Comparison of ENCODE assay signal across 8 cellular contexts in the genomic region with DNA sequence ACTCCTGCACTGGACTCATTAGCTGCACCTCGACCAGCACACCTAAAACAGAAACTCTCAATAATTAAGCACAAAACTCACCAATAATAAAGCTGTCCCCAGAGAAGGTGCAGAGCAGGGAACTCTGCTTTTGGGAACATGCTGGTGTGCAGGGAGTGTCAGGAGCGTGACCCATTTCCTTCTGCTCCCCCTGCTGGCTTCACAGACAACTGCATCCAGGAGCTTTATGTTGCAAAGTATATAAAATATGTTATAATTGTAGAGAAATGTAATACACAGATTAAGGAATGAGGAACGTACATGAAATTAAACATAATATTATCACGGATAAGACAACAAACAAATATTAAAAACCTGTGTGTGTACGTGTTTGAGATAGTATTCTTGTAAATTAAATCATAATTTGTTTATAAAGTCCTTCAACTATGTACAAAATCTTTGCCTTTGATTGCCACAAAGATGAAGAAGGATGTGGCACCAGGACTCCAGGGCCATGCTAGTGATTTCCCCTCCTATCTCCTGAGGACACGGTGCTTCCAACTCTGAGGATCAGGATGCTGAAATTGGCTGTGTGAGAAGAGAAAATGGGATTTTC.
DNase-seq lines count a peak whose midpoint lies in the region; ATAC-seq and TF ChIP-seq lines count a peak whose summit lies in the region.

No MANE protein-coding gene starts in this region.

- H3K36me3 ChIP-seq in HCT116 (ENCODE audit: control insufficient read depth in 1 of 2, insufficient read depth in 2 of 2, low read length in 2 of 2), result no peaks in the 10 kb centered on the region

- H2AFZ ChIP-seq in HCT116 (ENCODE audit: low read depth, low read length, poor library complexity, severe bottlenecking), result no peak overlapping the region

- H3K9ac ChIP-seq in HCT116 (ENCODE audit: low read length), result no peak overlapping the region

- no peaks in the 10 kb centered on the region for H4K20me1 ChIP-seq in HCT116 (ENCODE audit: insufficient read depth)

- H3K27ac ChIP-seq in HCT116 (ENCODE audit: low read depth, low read length) (no peak overlapping the region), foreskin keratinocyte (no peak overlapping the region)

- H3K27me3 ChIP-seq in HCT116 (ENCODE audit: insufficient read depth, low read length) (peaks cover 34% of the 10 kb centered on the region), foreskin keratinocyte (peaks cover 2% of the 10 kb centered on the region)

- no peaks in the 10 kb centered on the region for H3K9me3 ChIP-seq in HCT116 (ENCODE audit: control insufficient read depth in 1 of 2, insufficient read depth in 1 of 2, low read depth in 1 of 2, low read length in 2 of 2)

- H3K4me1 ChIP-seq in HCT116 (ENCODE audit: control insufficient read depth in 1 of 2, insufficient read depth in 2 of 2, low read length in 2 of 2) (no peaks in the 10 kb centered on the region), foreskin keratinocyte (no peaks in the 10 kb centered on the region)

- peak; percentile 54 for TF ChIP-seq RAD21 in HCT116 (IDR thresholded peaks at IDR 0.05; ENCODE audit: low read depth)

- H3K79me2 ChIP-seq in HCT116 (ENCODE audit: insufficient read depth, low read length), result no peaks in the 10 kb centered on the region

- RAD21 ChIA-PET in HCT116 (lab: Charles Lee; ENCODE audit: low non-redundant PET in 1 of 2, low total read pairs in 2 of 2, uncharacterized antibody in 2 of 2, unreplicated experiment in 2 of 2), result no interaction called here

- H3K4me2 ChIP-seq in HCT116 (ENCODE audit: low read length), result no peak overlapping the region

- ATAC-seq in HCT116 (peak; percentile 91), foreskin keratinocyte (peak; percentile 76), GM19455 (IDR thresholded peaks at IDR 0.05; ENCODE audit: unreplicated experiment) (no peak)

- H3K9me2 ChIP-seq in HCT116 (ENCODE audit: insufficient read depth), result no peaks in the 10 kb centered on the region

- TF ChIP-seq POLR2A in HCT116 (IDR thresholded peaks at IDR 0.05; ENCODE audit: borderline replicate concordance, extremely low read depth, insufficient read depth, insufficient read length), result no peak

- TF ChIP-seq CTCF in HCT116 (IDR thresholded peaks at IDR 0.05 in 2 of 3, conservative IDR thresholded peaks at IDR 0.05 in 1 of 3; ENCODE audit: borderline replicate concordance in 1 of 3, insufficient read depth in 1 of 3, low read depth in 2 of 3, low read length in 2 of 3), result peak; percentile 77 to 83 (median 79)
- TF ChIP-seq CTCF in foreskin keratinocyte (conservative IDR thresholded peaks at IDR 0.05), result peak; percentile 74

- DNase-seq in NCI-H345 (lab: John Stamatoyannopoulos, UW), result peak; percentile 46
- DNase-seq in NCI-H345 treated with DMSO at 0.1 percent for 48 hours (lab: John Stamatoyannopoulos, UW; ENCODE audit: unreplicated experiment), result no peak
- DNase-seq in HCT116 (ENCODE audit: low read depth, low spot score), result peak; percentile 13
- peak; percentile 11 for DNase-seq in NCI-H1694 treated with DMSO at 0.1 percent for 48 hours (lab: John Stamatoyannopoulos, UW)
- peak; percentile 10 for DNase-seq in activated T-cell treated with anti-CD3 and anti-CD28 coated beads for 24 hours (ENCODE audit: low read depth)
- peak in 1 of 2 donors; percentile 14 for DNase-seq in foreskin keratinocyte
- DNase-seq in renal cortical epithelial cell (ENCODE audit: low read depth), result peak; percentile 15

- CTCF ChIA-PET in HCT116 (lab: Charles Lee), result interaction anchor here (0.7 to 2.0 kb wide), 16 partner anchors 8 to 107 kb away, joined by 3 to 10 read pairs (median 3); no protein-coding TSS in a partner anchor

- no peak overlapping the region for H3K4me3 ChIP-seq in HCT116 (replicated peaks in 1 of 2; ENCODE audit: low read depth in 1 of 2, low read length in 2 of 2)

- intact Hi-C loops in HCT116 (cut with micrococcal nuclease), result loop anchor here (10.0 kb wide), 1 partner anchor 82 kb away; a partner anchor contains a TSS

- POLR2A ChIA-PET in HCT116 (lab: Charles Lee), result no interaction called here

- no TSS peak for BruUV-seq in HCT116 (replicated peaks; lab: Mats Ljungman, UMichigan)

TF ChIP-seq in HCT116, 20 proteins besides CTCF, POLR2A, EP300 and RAD21:
- no peak for TF ChIP-seq ZNF274 (IDR thresholded peaks at IDR 0.05; ENCODE audit: low read depth, low read length)
- TF ChIP-seq CBX3 (IDR thresholded peaks at IDR 0.05; ENCODE audit: low read depth), result no peak
- no peak for TF ChIP-seq CEBPB (IDR thresholded peaks at IDR 0.05; ENCODE audit: low read depth)
- TF ChIP-seq ELF1 (IDR thresholded peaks at IDR 0.05; ENCODE audit: borderline replicate concordance, low read depth), result no peak
- TF ChIP-seq POLR2AphosphoS5 (IDR thresholded peaks at IDR 0.05; ENCODE audit: low read depth, low read length), result no peak
- TF ChIP-seq, protein P1, sequence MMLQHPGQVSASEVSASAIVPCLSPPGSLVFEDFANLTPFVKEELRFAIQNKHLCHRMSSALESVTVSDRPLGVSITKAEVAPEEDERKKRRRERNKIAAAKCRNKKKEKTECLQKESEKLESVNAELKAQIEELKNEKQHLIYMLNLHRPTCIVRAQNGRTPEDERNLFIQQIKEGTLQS (IDR thresholded peaks at IDR 0.05), result no peak
- no peak for TF ChIP-seq SIN3A (IDR thresholded peaks at IDR 0.05; ENCODE audit: low read depth)
- no peak for TF ChIP-seq YY1 (IDR thresholded peaks at IDR 0.05; ENCODE audit: extremely low read depth, insufficient replicate concordance, low read depth, low read length)
- TF ChIP-seq, protein P2, sequence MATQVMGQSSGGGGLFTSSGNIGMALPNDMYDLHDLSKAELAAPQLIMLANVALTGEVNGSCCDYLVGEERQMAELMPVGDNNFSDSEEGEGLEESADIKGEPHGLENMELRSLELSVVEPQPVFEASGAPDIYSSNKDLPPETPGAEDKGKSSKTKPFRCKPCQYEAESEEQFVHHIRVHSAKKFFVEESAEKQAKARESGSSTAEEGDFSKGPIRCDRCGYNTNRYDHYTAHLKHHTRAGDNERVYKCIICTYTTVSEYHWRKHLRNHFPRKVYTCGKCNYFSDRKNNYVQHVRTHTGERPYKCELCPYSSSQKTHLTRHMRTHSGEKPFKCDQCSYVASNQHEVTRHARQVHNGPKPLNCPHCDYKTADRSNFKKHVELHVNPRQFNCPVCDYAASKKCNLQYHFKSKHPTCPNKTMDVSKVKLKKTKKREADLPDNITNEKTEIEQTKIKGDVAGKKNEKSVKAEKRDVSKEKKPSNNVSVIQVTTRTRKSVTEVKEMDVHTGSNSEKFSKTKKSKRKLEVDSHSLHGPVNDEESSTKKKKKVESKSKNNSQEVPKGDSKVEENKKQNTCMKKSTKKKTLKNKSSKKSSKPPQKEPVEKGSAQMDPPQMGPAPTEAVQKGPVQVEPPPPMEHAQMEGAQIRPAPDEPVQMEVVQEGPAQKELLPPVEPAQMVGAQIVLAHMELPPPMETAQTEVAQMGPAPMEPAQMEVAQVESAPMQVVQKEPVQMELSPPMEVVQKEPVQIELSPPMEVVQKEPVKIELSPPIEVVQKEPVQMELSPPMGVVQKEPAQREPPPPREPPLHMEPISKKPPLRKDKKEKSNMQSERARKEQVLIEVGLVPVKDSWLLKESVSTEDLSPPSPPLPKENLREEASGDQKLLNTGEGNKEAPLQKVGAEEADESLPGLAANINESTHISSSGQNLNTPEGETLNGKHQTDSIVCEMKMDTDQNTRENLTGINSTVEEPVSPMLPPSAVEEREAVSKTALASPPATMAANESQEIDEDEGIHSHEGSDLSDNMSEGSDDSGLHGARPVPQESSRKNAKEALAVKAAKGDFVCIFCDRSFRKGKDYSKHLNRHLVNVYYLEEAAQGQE (IDR thresholded peaks at IDR 0.05; ENCODE audit: low read depth), result no peak
- TF ChIP-seq EGR1 (IDR thresholded peaks at IDR 0.05; ENCODE audit: low read depth), result no peak
- no peak for TF ChIP-seq EZH2 (IDR thresholded peaks at IDR 0.05)
- TF ChIP-seq EZH2phosphoT487 (IDR thresholded peaks at IDR 0.05; ENCODE audit: borderline replicate concordance), result no peak
- TF ChIP-seq, protein P3, sequence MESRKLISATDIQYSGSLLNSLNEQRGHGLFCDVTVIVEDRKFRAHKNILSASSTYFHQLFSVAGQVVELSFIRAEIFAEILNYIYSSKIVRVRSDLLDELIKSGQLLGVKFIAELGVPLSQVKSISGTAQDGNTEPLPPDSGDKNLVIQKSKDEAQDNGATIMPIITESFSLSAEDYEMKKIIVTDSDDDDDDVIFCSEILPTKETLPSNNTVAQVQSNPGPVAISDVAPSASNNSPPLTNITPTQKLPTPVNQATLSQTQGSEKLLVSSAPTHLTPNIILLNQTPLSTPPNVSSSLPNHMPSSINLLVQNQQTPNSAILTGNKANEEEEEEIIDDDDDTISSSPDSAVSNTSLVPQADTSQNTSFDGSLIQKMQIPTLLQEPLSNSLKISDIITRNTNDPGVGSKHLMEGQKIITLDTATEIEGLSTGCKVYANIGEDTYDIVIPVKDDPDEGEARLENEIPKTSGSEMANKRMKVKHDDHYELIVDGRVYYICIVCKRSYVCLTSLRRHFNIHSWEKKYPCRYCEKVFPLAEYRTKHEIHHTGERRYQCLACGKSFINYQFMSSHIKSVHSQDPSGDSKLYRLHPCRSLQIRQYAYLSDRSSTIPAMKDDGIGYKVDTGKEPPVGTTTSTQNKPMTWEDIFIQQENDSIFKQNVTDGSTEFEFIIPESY (IDR thresholded peaks at IDR 0.05; ENCODE audit: extremely low read depth, insufficient replicate concordance, low read length), result no peak
- TF ChIP-seq ZFX (IDR thresholded peaks at IDR 0.05), result no peak
- TF ChIP-seq FOSL1 (IDR thresholded peaks at IDR 0.05; ENCODE audit: low read depth), result no peak
TF ChIP-seq in HCT116: peak in this region for 0.
